Comparison of ENCODE assay signal across 1 cellular context in the genomic region with DNA sequence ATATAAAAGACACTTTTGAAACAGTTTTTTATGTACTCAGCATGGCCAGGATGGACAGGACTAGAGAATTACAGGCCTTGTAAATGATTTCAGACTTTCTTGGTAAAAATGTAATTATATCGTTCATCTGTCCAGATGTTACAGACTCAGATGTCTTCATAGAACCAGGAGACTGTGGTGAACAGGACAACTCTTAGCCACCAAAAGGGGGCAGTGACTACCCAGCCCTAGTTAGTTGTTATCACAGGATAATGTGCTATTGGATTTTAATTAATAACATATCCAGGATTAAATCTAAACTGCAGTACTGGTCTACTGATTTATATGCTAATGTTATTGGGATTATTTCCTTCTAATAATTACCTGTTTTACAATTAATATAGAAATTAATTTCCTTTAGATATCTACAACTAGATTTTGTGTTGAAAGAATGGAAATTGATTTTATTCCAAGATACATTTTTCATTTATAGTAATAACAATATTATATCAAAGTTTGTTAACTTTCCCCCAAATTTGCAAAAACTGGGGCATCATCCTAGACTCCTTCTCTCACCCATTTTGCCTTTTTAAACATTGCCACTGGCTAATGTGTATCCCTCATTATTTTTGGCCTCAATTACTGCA.
TF ChIP-seq lines count a peak whose summit lies in the region.

No MANE protein-coding gene starts in this region.

TF ChIP-seq in WTC11, 78 proteins besides CTCF, POLR2A, EP300 and RAD21 (continued from another document):
- TF ChIP-seq, protein P1, sequence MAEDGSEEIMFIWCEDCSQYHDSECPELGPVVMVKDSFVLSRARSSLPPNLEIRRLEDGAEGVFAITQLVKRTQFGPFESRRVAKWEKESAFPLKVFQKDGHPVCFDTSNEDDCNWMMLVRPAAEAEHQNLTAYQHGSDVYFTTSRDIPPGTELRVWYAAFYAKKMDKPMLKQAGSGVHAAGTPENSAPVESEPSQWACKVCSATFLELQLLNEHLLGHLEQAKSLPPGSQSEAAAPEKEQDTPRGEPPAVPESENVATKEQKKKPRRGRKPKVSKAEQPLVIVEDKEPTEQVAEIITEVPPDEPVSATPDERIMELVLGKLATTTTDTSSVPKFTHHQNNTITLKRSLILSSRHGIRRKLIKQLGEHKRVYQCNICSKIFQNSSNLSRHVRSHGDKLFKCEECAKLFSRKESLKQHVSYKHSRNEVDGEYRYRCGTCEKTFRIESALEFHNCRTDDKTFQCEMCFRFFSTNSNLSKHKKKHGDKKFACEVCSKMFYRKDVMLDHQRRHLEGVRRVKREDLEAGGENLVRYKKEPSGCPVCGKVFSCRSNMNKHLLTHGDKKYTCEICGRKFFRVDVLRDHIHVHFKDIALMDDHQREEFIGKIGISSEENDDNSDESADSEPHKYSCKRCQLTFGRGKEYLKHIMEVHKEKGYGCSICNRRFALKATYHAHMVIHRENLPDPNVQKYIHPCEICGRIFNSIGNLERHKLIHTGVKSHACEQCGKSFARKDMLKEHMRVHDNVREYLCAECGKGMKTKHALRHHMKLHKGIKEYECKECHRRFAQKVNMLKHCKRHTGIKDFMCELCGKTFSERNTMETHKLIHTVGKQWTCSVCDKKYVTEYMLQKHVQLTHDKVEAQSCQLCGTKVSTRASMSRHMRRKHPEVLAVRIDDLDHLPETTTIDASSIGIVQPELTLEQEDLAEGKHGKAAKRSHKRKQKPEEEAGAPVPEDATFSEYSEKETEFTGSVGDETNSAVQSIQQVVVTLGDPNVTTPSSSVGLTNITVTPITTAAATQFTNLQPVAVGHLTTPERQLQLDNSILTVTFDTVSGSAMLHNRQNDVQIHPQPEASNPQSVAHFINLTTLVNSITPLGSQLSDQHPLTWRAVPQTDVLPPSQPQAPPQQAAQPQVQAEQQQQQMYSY (CRISPR knock-in tag; IDR thresholded peaks at IDR 0.05), result no peak
